Comparison of ENCODE assay signal across 1 cellular context in genomic region chrX:97882306-97882705, GRCh38.
TF ChIP-seq lines count a peak whose summit lies in the region.

No MANE protein-coding gene starts in this region.

TF ChIP-seq in A549, 52 proteins besides CTCF, POLR2A, EP300 and RAD21 (continued from another document):
- TF ChIP-seq MYC (IDR thresholded peaks at IDR 0.05; ENCODE audit: borderline replicate concordance, low read length) (no peak), MAX (IDR thresholded peaks at IDR 0.05) (no peak), GATA3 (IDR thresholded peaks at IDR 0.05; ENCODE audit: borderline replicate concordance) (no peak), BHLHE40 (IDR thresholded peaks at IDR 0.05; ENCODE audit: low read depth, low read length) (no peak), HOXB5 (CRISPR knock-in tag; IDR thresholded peaks at IDR 0.05) (no peak), ZC3H11A (IDR thresholded peaks at IDR 0.05) (no peak), HDAC2 (IDR thresholded peaks at IDR 0.05) (no peak), KDM1A (IDR thresholded peaks at IDR 0.05; ENCODE audit: low read depth) (no peak), FOSL2 (IDR thresholded peaks at IDR 0.05) (no peak), FOSL2 (CRISPR knock-in tag; IDR thresholded peaks at IDR 0.05) (no peak), EHF (CRISPR knock-in tag; IDR thresholded peaks at IDR 0.05) (no peak), JUNB (IDR thresholded peaks at IDR 0.05) (no peak), NPAS2 (CRISPR knock-in tag; IDR thresholded peaks at IDR 0.05; ENCODE audit: borderline replicate concordance) (no peak), NFE2L2 (conservative IDR thresholded peaks at IDR 0.05; ENCODE audit: low read length) (no peak)
